1 cellular context compared by ENCODE assay signal in genomic region chr6:43391448-43392031, GRCh38.
TF ChIP-seq lines count a peak whose summit lies in the region.

No MANE protein-coding gene starts in this region.

TF ChIP-seq in K562, 482 proteins besides CTCF, POLR2A, EP300 and RAD21 (continued from another document and continues in another):
- TF ChIP-seq POLR2H (tag; IDR thresholded peaks at IDR 0.05; ENCODE audit: low read depth), result no peak
- no peak for TF ChIP-seq SETDB1 (IDR thresholded peaks at IDR 0.05; ENCODE audit: low read length)
- TF ChIP-seq STAT5B (CRISPR knock-in tag; IDR thresholded peaks at IDR 0.05), result no peak
- no peak for TF ChIP-seq SRSF3 (IDR thresholded peaks at IDR 0.05; ENCODE audit: insufficient read depth, low read length)
- no peak for TF ChIP-seq NFYB (IDR thresholded peaks at IDR 0.05; ENCODE audit: extremely low read depth, insufficient read length)
- TF ChIP-seq CXXC5 (CRISPR knock-in tag; IDR thresholded peaks at IDR 0.05), result peak; percentile 31; the same call in 1 of the 2 replicates
- TF ChIP-seq ZNF282 (CRISPR knock-in tag; IDR thresholded peaks at IDR 0.05), result no peak
- TF ChIP-seq MXI1 (IDR thresholded peaks at IDR 0.05; ENCODE audit: low read depth, low read length), result no peak
- TF ChIP-seq NR3C1 (CRISPR knock-in tag; IDR thresholded peaks at IDR 0.05), result no peak
- no peak for TF ChIP-seq ZNF212 (CRISPR knock-in tag; IDR thresholded peaks at IDR 0.05)
- TF ChIP-seq, protein P1, sequence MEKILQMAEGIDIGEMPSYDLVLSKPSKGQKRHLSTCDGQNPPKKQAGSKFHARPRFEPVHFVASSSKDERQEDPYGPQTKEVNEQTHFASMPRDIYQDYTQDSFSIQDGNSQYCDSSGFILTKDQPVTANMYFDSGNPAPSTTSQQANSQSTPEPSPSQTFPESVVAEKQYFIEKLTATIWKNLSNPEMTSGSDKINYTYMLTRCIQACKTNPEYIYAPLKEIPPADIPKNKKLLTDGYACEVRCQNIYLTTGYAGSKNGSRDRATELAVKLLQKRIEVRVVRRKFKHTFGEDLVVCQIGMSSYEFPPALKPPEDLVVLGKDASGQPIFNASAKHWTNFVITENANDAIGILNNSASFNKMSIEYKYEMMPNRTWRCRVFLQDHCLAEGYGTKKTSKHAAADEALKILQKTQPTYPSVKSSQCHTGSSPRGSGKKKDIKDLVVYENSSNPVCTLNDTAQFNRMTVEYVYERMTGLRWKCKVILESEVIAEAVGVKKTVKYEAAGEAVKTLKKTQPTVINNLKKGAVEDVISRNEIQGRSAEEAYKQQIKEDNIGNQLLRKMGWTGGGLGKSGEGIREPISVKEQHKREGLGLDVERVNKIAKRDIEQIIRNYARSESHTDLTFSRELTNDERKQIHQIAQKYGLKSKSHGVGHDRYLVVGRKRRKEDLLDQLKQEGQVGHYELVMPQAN (IDR thresholded peaks at IDR 0.05; ENCODE audit: borderline replicate concordance), result no peak
- peak in 1 of 2 experiments; percentile 54 for TF ChIP-seq AFF1 (IDR thresholded peaks at IDR 0.05; ENCODE audit: low read depth in 1 of 2, partially characterized antibody in 2 of 2)
- TF ChIP-seq ZNF717 (CRISPR knock-in tag; IDR thresholded peaks at IDR 0.05), result no peak
- no peak for TF ChIP-seq KLF1 (tag; IDR thresholded peaks at IDR 0.05)
- TF ChIP-seq ZFP1 (CRISPR knock-in tag; IDR thresholded peaks at IDR 0.05), result no peak
- TF ChIP-seq, protein P2, sequence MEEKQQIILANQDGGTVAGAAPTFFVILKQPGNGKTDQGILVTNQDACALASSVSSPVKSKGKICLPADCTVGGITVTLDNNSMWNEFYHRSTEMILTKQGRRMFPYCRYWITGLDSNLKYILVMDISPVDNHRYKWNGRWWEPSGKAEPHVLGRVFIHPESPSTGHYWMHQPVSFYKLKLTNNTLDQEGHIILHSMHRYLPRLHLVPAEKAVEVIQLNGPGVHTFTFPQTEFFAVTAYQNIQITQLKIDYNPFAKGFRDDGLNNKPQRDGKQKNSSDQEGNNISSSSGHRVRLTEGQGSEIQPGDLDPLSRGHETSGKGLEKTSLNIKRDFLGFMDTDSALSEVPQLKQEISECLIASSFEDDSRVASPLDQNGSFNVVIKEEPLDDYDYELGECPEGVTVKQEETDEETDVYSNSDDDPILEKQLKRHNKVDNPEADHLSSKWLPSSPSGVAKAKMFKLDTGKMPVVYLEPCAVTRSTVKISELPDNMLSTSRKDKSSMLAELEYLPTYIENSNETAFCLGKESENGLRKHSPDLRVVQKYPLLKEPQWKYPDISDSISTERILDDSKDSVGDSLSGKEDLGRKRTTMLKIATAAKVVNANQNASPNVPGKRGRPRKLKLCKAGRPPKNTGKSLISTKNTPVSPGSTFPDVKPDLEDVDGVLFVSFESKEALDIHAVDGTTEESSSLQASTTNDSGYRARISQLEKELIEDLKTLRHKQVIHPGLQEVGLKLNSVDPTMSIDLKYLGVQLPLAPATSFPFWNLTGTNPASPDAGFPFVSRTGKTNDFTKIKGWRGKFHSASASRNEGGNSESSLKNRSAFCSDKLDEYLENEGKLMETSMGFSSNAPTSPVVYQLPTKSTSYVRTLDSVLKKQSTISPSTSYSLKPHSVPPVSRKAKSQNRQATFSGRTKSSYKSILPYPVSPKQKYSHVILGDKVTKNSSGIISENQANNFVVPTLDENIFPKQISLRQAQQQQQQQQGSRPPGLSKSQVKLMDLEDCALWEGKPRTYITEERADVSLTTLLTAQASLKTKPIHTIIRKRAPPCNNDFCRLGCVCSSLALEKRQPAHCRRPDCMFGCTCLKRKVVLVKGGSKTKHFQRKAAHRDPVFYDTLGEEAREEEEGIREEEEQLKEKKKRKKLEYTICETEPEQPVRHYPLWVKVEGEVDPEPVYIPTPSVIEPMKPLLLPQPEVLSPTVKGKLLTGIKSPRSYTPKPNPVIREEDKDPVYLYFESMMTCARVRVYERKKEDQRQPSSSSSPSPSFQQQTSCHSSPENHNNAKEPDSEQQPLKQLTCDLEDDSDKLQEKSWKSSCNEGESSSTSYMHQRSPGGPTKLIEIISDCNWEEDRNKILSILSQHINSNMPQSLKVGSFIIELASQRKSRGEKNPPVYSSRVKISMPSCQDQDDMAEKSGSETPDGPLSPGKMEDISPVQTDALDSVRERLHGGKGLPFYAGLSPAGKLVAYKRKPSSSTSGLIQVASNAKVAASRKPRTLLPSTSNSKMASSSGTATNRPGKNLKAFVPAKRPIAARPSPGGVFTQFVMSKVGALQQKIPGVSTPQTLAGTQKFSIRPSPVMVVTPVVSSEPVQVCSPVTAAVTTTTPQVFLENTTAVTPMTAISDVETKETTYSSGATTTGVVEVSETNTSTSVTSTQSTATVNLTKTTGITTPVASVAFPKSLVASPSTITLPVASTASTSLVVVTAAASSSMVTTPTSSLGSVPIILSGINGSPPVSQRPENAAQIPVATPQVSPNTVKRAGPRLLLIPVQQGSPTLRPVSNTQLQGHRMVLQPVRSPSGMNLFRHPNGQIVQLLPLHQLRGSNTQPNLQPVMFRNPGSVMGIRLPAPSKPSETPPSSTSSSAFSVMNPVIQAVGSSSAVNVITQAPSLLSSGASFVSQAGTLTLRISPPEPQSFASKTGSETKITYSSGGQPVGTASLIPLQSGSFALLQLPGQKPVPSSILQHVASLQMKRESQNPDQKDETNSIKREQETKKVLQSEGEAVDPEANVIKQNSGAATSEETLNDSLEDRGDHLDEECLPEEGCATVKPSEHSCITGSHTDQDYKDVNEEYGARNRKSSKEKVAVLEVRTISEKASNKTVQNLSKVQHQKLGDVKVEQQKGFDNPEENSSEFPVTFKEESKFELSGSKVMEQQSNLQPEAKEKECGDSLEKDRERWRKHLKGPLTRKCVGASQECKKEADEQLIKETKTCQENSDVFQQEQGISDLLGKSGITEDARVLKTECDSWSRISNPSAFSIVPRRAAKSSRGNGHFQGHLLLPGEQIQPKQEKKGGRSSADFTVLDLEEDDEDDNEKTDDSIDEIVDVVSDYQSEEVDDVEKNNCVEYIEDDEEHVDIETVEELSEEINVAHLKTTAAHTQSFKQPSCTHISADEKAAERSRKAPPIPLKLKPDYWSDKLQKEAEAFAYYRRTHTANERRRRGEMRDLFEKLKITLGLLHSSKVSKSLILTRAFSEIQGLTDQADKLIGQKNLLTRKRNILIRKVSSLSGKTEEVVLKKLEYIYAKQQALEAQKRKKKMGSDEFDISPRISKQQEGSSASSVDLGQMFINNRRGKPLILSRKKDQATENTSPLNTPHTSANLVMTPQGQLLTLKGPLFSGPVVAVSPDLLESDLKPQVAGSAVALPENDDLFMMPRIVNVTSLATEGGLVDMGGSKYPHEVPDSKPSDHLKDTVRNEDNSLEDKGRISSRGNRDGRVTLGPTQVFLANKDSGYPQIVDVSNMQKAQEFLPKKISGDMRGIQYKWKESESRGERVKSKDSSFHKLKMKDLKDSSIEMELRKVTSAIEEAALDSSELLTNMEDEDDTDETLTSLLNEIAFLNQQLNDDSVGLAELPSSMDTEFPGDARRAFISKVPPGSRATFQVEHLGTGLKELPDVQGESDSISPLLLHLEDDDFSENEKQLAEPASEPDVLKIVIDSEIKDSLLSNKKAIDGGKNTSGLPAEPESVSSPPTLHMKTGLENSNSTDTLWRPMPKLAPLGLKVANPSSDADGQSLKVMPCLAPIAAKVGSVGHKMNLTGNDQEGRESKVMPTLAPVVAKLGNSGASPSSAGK (IDR thresholded peaks at IDR 0.05), result peak; percentile 90
- no peak for TF ChIP-seq CHD2 (IDR thresholded peaks at IDR 0.05; ENCODE audit: low read depth, low read length)
- no peak for TF ChIP-seq ZNF668 (CRISPR knock-in tag; IDR thresholded peaks at IDR 0.05)
- TF ChIP-seq BRD4 (IDR thresholded peaks at IDR 0.05), result no peak
- no peak for TF ChIP-seq BCLAF1 (IDR thresholded peaks at IDR 0.05; ENCODE audit: borderline replicate concordance in 1 of 2, control insufficient read depth in 1 of 2, low read depth in 2 of 2, low read length in 1 of 2)
- no peak for TF ChIP-seq CHAMP1 (IDR thresholded peaks at IDR 0.05)
- TF ChIP-seq, protein P3, sequence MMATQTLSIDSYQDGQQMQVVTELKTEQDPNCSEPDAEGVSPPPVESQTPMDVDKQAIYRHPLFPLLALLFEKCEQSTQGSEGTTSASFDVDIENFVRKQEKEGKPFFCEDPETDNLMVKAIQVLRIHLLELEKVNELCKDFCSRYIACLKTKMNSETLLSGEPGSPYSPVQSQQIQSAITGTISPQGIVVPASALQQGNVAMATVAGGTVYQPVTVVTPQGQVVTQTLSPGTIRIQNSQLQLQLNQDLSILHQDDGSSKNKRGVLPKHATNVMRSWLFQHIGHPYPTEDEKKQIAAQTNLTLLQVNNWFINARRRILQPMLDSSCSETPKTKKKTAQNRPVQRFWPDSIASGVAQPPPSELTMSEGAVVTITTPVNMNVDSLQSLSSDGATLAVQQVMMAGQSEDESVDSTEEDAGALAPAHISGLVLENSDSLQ (IDR thresholded peaks at IDR 0.05), result peak; percentile 94
- no peak for TF ChIP-seq PCBP1 (IDR thresholded peaks at IDR 0.05; ENCODE audit: low read depth, low read length, poor library complexity, severe bottlenecking)
- TF ChIP-seq SMAD4 (CRISPR knock-in tag; conservative IDR thresholded peaks at IDR 0.05), result peak; percentile 98
- peak; percentile 81; the same call in 1 of the 2 replicates for TF ChIP-seq SMARCE1 (IDR thresholded peaks at IDR 0.05)
- 0 out of 2 replicates have a peak, but pooled peaks have one; percentile 71 for TF ChIP-seq KDM2B (CRISPR knock-in tag; IDR thresholded peaks at IDR 0.05)
- TF ChIP-seq CTBP1 (IDR thresholded peaks at IDR 0.05; ENCODE audit: borderline replicate concordance), result peak; percentile 78
